ENCODE assay signal across 2 cellular contexts in genomic region chr18:70335892-70336726, GRCh38.
TF ChIP-seq lines count a peak whose summit lies in the region.

No MANE protein-coding gene starts in this region.

TF ChIP-seq in liver, 16 proteins besides CTCF, POLR2A, EP300 and RAD21 (continued from another document):
- TF ChIP-seq NR2F2 (IDR thresholded peaks at IDR 0.05) (peak; percentile 19), TAF1 (conservative IDR thresholded peaks at IDR 0.05) (no peak), MAX (IDR thresholded peaks at IDR 0.05) (peak; percentile 80), YY1 (IDR thresholded peaks at IDR 0.05) (peak; percentile 85), ATF3 (IDR thresholded peaks at IDR 0.05) (peak; percentile 76), EGR1 (IDR thresholded peaks at IDR 0.05; ENCODE audit: low read depth in 2 of 2) (peak in 1 of 2 donors; percentile 88), JUND (IDR thresholded peaks at IDR 0.05) (peak; percentile 81 to 89), FOXA1 (IDR thresholded peaks at IDR 0.05) (no peak), FOXA2 (IDR thresholded peaks at IDR 0.05) (no peak), REST (IDR thresholded peaks at IDR 0.05) (peak; percentile 70), HNF4A (conservative IDR thresholded peaks at IDR 0.05) (peak; percentile 91 to 94), HNF4G (IDR thresholded peaks at IDR 0.05) (peak; percentile 79), SP1 (IDR thresholded peaks at IDR 0.05) (peak; percentile 81), GABPA (IDR thresholded peaks at IDR 0.05 in 1 of 2, conservative IDR thresholded peaks at IDR 0.05 in 1 of 2) (peak in 1 of 2 donors; percentile 31)

TF ChIP-seq in SK-N-SH treated with all-trans-retinoic acid at 6 μM for 48 hours, 23 proteins besides CTCF, POLR2A, EP300 and RAD21 (continued from another document):
- TF ChIP-seq POU6F1 (CRISPR knock-in tag; IDR thresholded peaks at IDR 0.05; ENCODE audit: borderline replicate concordance, low read depth) (no peak), CSRNP3 (CRISPR knock-in tag; IDR thresholded peaks at IDR 0.05) (no peak), BACH2 (CRISPR knock-in tag; IDR thresholded peaks at IDR 0.05; ENCODE audit: borderline replicate concordance) (no peak), TSHZ2 (CRISPR knock-in tag; IDR thresholded peaks at IDR 0.05) (no peak)
